27 cellular contexts compared by ENCODE assay signal in genomic region chr6:119328254-119328653, GRCh38.
"Had no signal": no experiment of that assay in that cellular context is flagged by ENCODE, and none has a peak within 500 bp of the region (broad histone marks: within the 10 kb centered on the region; RNA-seq: fewer than 3 reads in every experiment).

No MANE protein-coding gene starts in this region.

- H3K9me3 ChIP-seq: adrenal gland, ascending aorta, neutrophil, ovary, prostate gland, spleen, thyroid gland, upper lobe of right lung had no signal

- H3K4me3 Mint-ChIP-seq: activated CD4-positive, alpha-beta memory T cell treated with anti-CD3 and anti-CD28 coated beads, Interleukin-2, amount 10 ng/mL, durations not matched to agents 7 days and 5 days; activated CD4-positive, alpha-beta T cell treated with anti-CD3 and anti-CD28 coated beads, Interleukin-2, amount 10 ng/mL, durations not matched to agents 24 days and 14 days; activated naive CD8-positive, alpha-beta T cell; nephron; T-helper 2 cell treated with Interferon-gamma antibody and Interleukin-4, amounts not matched to agents 5 μg/mL and 100 μg/mL, for 36 hours had no signal

- H3K36me3 ChIP-seq: ascending aorta, brain microvascular endothelial cell, neutrophil, ovary, prostate gland had no signal

- H3K4me1 Mint-ChIP-seq: nephron had no signal

- H3K27ac ChIP-seq: ascending aorta, brain microvascular endothelial cell, hepatocyte, neutrophil, ovary, prostate gland, spleen, thyroid gland, upper lobe of right lung, VCaP had no signal

- H3K9me3 Mint-ChIP-seq: activated CD4-positive, alpha-beta memory T cell treated with anti-CD3 and anti-CD28 coated beads, Interleukin-2, amount 10 ng/mL, durations not matched to agents 7 days and 5 days; activated CD4-positive, alpha-beta T cell treated with anti-CD3 and anti-CD28 coated beads, Interleukin-2, amount 10 ng/mL, durations not matched to agents 24 days and 14 days; activated T-helper 2 cell treated with anti-CD3 and anti-CD28 coated beads, Interferon-gamma antibody, Interleukin-2, Interleukin-4, amounts not matched to agents 10 μg/mL and 5 μg/mL and 100 μg/mL, durations not matched to agents 14 hours and 24 hours and 36 hours; nephron; T-helper 2 cell treated with Interferon-gamma antibody and Interleukin-4, amounts not matched to agents 5 μg/mL and 100 μg/mL, for 36 hours had no signal

- DNase-seq: activated CD4-positive, alpha-beta memory T cell treated with anti-CD3 and anti-CD28 coated beads, Interleukin-2, amount 10 ng/mL, durations not matched to agents 7 days and 5 days; activated naive CD4-positive, alpha-beta T cell; brain microvascular endothelial cell; caudate nucleus; dermis blood vessel endothelial cell; effector memory CD4-positive, alpha-beta T cell; glutamatergic neuron; left cardiac atrium; ovary; spleen; stimulated activated CD4-positive, alpha-beta T cell treated with anti-CD3 and anti-CD28 coated beads, Interleukin-4, amount 100 ng/mL, for 24 hours; stimulated activated naive CD8-positive, alpha-beta T cell treated with anti-CD3 and anti-CD28 coated beads, Interleukin-15, Interleukin-2, amounts not matched to agents 100 U/mL and 50 U/mL, for 24 hours; thyroid gland; upper lobe of right lung had no signal

- H3K27me3 Mint-ChIP-seq: activated CD4-positive, alpha-beta memory T cell treated with anti-CD3 and anti-CD28 coated beads, Interleukin-2, amount 10 ng/mL, durations not matched to agents 7 days and 5 days; activated CD4-positive, alpha-beta T cell treated with anti-CD3 and anti-CD28 coated beads, Interleukin-2, amount 10 ng/mL, durations not matched to agents 24 days and 14 days; activated naive CD8-positive, alpha-beta T cell had no signal

- ATAC-seq: activated CD4-positive, CD25-positive, alpha-beta regulatory T cell treated with anti-CD3 and anti-CD28 coated beads, Interleukin-2, amount 50 U/mL, for 24 hours; esophagus mucosa; left cardiac atrium; stimulated activated naive CD8-positive, alpha-beta T cell treated with anti-CD3 and anti-CD28 coated beads, Interleukin-15, Interleukin-2, amounts not matched to agents 100 U/mL and 50 U/mL, for 24 hours; upper lobe of right lung had no signal

- H3K27ac Mint-ChIP-seq: activated CD4-positive, alpha-beta memory T cell treated with anti-CD3 and anti-CD28 coated beads, Interleukin-2, amount 10 ng/mL, durations not matched to agents 7 days and 5 days; activated CD4-positive, alpha-beta T cell treated with anti-CD3 and anti-CD28 coated beads, Interleukin-2, amount 10 ng/mL, durations not matched to agents 24 days and 14 days; activated naive CD8-positive, alpha-beta T cell; activated T-helper 2 cell treated with anti-CD3 and anti-CD28 coated beads, Interferon-gamma antibody, Interleukin-2, Interleukin-4, amounts not matched to agents 10 μg/mL and 5 μg/mL and 100 μg/mL, durations not matched to agents 14 hours and 24 hours and 36 hours; nephron; T-helper 2 cell treated with Interferon-gamma antibody and Interleukin-4, amounts not matched to agents 5 μg/mL and 100 μg/mL, for 36 hours had no signal
